Comparison of ENCODE assay signal across 15 cellular contexts in genomic region chr3:127168271-127168670, GRCh38. TPM values are rescaled to one million over a fixed set of nuclear protein-coding genes. Genes with fewer than 3 reads are reported as not detected.
"Had no signal": no experiment of that assay in that cellular context is flagged by ENCODE, and none has a peak within 500 bp of the region (broad histone marks: within the 10 kb centered on the region; RNA-seq: fewer than 3 reads in every experiment).

No MANE protein-coding gene starts in this region.

- H3K4me3 Mint-ChIP-seq: activated CD4-positive, alpha-beta T cell treated with anti-CD3 and anti-CD28 coated beads for 36 hours; activated CD8-positive, alpha-beta T cell treated with anti-CD3 and anti-CD28 coated beads for 36 hours; neural crest cell; stimulated activated naive B cell treated with anti-CD40 and anti-IgM and Interleukin-4, amounts not matched to agents 10 μg/mL and 1 μg/mL and 100 μg/mL, for 72 hours had no signal

- H3K4me1 ChIP-seq: adrenal gland, left lung, parathyroid adenoma, tibial nerve had no signal

- H3K4me1 Mint-ChIP-seq: activated CD4-positive, alpha-beta T cell treated with anti-CD3 and anti-CD28 coated beads for 36 hours; stimulated activated naive B cell treated with anti-CD40 and anti-IgM and Interleukin-4, amounts not matched to agents 10 μg/mL and 1 μg/mL and 100 μg/mL, for 72 hours had no signal

- H3K27ac Mint-ChIP-seq: activated CD4-positive, alpha-beta T cell treated with anti-CD3 and anti-CD28 coated beads for 36 hours; activated CD8-positive, alpha-beta T cell treated with anti-CD3 and anti-CD28 coated beads for 36 hours; stimulated activated naive B cell treated with anti-CD40 and anti-IgM and Interleukin-4, amounts not matched to agents 10 μg/mL and 1 μg/mL and 100 μg/mL, for 72 hours had no signal

- H3K27ac ChIP-seq: adrenal gland, left lung, parathyroid adenoma, tibial nerve had no signal

- H3K9ac ChIP-seq: parathyroid adenoma had no signal

- DNase-seq: activated CD4-positive, alpha-beta T cell treated with anti-CD3 and anti-CD28 coated beads for 36 hours; activated CD8-positive, alpha-beta T cell treated with anti-CD3 and anti-CD28 coated beads for 36 hours; activated naive CD4-positive, alpha-beta T cell treated with anti-CD3 and anti-CD28 coated beads, Interleukin-2, amount 50 U/mL, for 16 hours; adrenal gland; mesendoderm; stimulated activated CD4-positive, alpha-beta T cell treated with anti-CD3 and anti-CD28 coated beads, Interleukin-2, amount 100 ng/mL, for 24 hours; stimulated activated naive B cell treated with anti-CD40 and anti-IgM and Interleukin-4, amounts not matched to agents 10 μg/mL and 1 μg/mL and 100 μg/mL, for 72 hours; T-helper 9 cell had no signal

- H3K9me3 Mint-ChIP-seq: activated CD8-positive, alpha-beta T cell treated with anti-CD3 and anti-CD28 coated beads for 36 hours; neural crest cell had no signal

- H3K9me3 ChIP-seq: adrenal gland, left lung, tibial nerve had no signal

- H3K4me3 ChIP-seq: adrenal gland, left lung, tibial nerve had no signal

- H3K36me3 ChIP-seq: adrenal gland, left lung, tibial nerve had no signal

- H3K36me3 Mint-ChIP-seq: stimulated activated naive B cell treated with anti-CD40 and anti-IgM and Interleukin-4, amounts not matched to agents 10 μg/mL and 1 μg/mL and 100 μg/mL, for 72 hours had no signal

- ATAC-seq: activated CD4-positive, alpha-beta T cell treated with anti-CD3 and anti-CD28 coated beads for 36 hours; activated CD8-positive, alpha-beta T cell treated with anti-CD3 and anti-CD28 coated beads for 36 hours; left lung; stimulated activated naive B cell treated with anti-CD40 and anti-IgM and Interleukin-4, amounts not matched to agents 10 μg/mL and 1 μg/mL and 100 μg/mL, for 72 hours had no signal

RNA-seq across cellular contexts. Expression of gene PRR23E, which starts 24.7 kb away (rescaled TPM):
- total RNA-seq: activated CD4-positive, alpha-beta T cell treated with anti-CD3 and anti-CD28 coated beads for 36 hours; activated CD8-positive, alpha-beta T cell treated with anti-CD3 and anti-CD28 coated beads for 36 hours; adrenal gland; dermis microvascular lymphatic vessel endothelial cell; left lung; neural crest cell; subcutaneous adipose tissue; tibial nerve had no signal
- polyA plus RNA-seq: adrenal gland, esophagus had no signal
